Comparison of ENCODE assay signal across 16 cellular contexts in genomic region chr1:180085331-180085730, GRCh38.
DNase-seq lines count a peak whose midpoint lies in the region; ATAC-seq, FAIRE-seq and TF ChIP-seq lines count a peak whose summit lies in the region.
"Had no signal": no experiment of that assay in that cellular context is flagged by ENCODE, and none has a peak within 500 bp of the region (broad histone marks: within the 10 kb centered on the region; RNA-seq: fewer than 3 reads in every experiment).

No MANE protein-coding gene starts in this region.

- H3K27ac ChIP-seq in CD8-positive, alpha-beta T cell (ENCODE audit: low read depth, low read length) = no peak overlapping the region
- H3K27ac ChIP-seq: GM23248 had no signal

- H3K4me1 Mint-ChIP-seq in T-helper 17 cell (peaks cover 3% of the 10 kb centered on the region), naive B cell (peaks cover 0 to 4% (median 0%) of the 10 kb centered on the region in 3 donors)
- peaks cover 6% of the 10 kb centered on the region for H3K4me1 Mint-ChIP-seq in stimulated activated effector memory CD8-positive, alpha-beta T cell treated with anti-CD3 and anti-CD28 coated beads, Interleukin-12 subunit alpha, Interleukin-12 subunit beta, amount 100 ng/mL, for 72 hours
- H3K4me1 Mint-ChIP-seq in CD8-positive, alpha-beta T cell (ENCODE audit: low read depth) = no peaks in the 10 kb centered on the region
- H3K4me1 Mint-ChIP-seq: CD4-positive, CD25-positive, alpha-beta regulatory T cell had no signal

- TF ChIP-seq CTCF in CD8-positive, alpha-beta T cell (IDR thresholded peaks at IDR 0.05) = no peak

- H3K36me3 Mint-ChIP-seq in T-helper 17 cell (ENCODE audit: low read depth) (peaks cover 18% of the 10 kb centered on the region), naive B cell (peaks cover 24 to 37% of the 10 kb centered on the region in 2 donors)
- H3K36me3 Mint-ChIP-seq in stimulated activated effector memory CD8-positive, alpha-beta T cell treated with anti-CD3 and anti-CD28 coated beads, Interleukin-12 subunit alpha, Interleukin-12 subunit beta, amount 100 ng/mL, for 72 hours = peaks cover 90% of the 10 kb centered on the region
- peaks cover 55% of the 10 kb centered on the region for H3K36me3 Mint-ChIP-seq in CD8-positive, alpha-beta T cell

- no peak overlapping the region for H3K4me3 ChIP-seq in CD8-positive, alpha-beta T cell (ENCODE audit: low read depth, low read length)
- H3K4me3 ChIP-seq: GM23248 had no signal

- no peak overlapping the region for H3K4me3 Mint-ChIP-seq in T-helper 17 cell
- no peak overlapping the region for H3K4me3 Mint-ChIP-seq in naive B cell
- no peak overlapping the region for H3K4me3 Mint-ChIP-seq in stimulated activated effector memory CD8-positive, alpha-beta T cell treated with anti-CD3 and anti-CD28 coated beads, Interleukin-12 subunit alpha, Interleukin-12 subunit beta, amount 100 ng/mL, for 72 hours
- H3K4me3 Mint-ChIP-seq in CD8-positive, alpha-beta T cell = no peak overlapping the region
- H3K4me3 Mint-ChIP-seq: CD4-positive, CD25-positive, alpha-beta regulatory T cell; HFFc6 had no signal

- CTCF ChIA-PET in CD8-positive, alpha-beta T cell (lab: Charles Lee) = interaction anchor here (1.4 kb wide), 1 partner anchor 94 kb away, joined by 7 read pairs; no protein-coding TSS in a partner anchor

- peak; percentile 20 for FAIRE-seq in H54 (lab: Jason Lieb, UNC)
- FAIRE-seq: G401.6, GM12891, HepG2 had no signal

- H3K27me3 ChIP-seq in CD8-positive, alpha-beta T cell (ENCODE audit: insufficient read depth, low read length) = no peaks in the 10 kb centered on the region
- H3K27me3 ChIP-seq: BE2C had no signal

- POLR2A ChIA-PET in CD8-positive, alpha-beta T cell (lab: Charles Lee) = no interaction called here

- intact Hi-C loops in CD8-positive, alpha-beta T cell (cut with DNase I, micrococcal nuclease) = loop anchor here in 1 of 2 experiments (5.0 kb wide), 1 partner anchor 92 kb away; no protein-coding TSS in a partner anchor

- H3K27ac Mint-ChIP-seq in T-helper 17 cell (peak overlapping the region; percentile 66), naive B cell (peak overlapping the region in 4 of 6 donors; percentile 1 to 86 (median 46))
- peak overlapping the region; percentile 78 for H3K27ac Mint-ChIP-seq in stimulated activated effector memory CD8-positive, alpha-beta T cell treated with anti-CD3 and anti-CD28 coated beads, Interleukin-12 subunit alpha, Interleukin-12 subunit beta, amount 100 ng/mL, for 72 hours
- H3K27ac Mint-ChIP-seq in CD8-positive, alpha-beta T cell = no peak overlapping the region
- H3K27ac Mint-ChIP-seq: HFFc6 had no signal

- no peak for TF ChIP-seq POLR2A in H54 (IDR thresholded peaks at IDR 0.05; ENCODE audit: low read depth, low read length)

- ATAC-seq in T-helper 17 cell (no peak), naive B cell (ENCODE audit: low read depth in 2 of 2) (no peak)
- peak; percentile 63 for ATAC-seq in stimulated activated effector memory CD8-positive, alpha-beta T cell treated with anti-CD3 and anti-CD28 coated beads, Interleukin-12 subunit alpha, Interleukin-12 subunit beta, amount 100 ng/mL, for 72 hours
- no peak for ATAC-seq in CD8-positive, alpha-beta T cell
- ATAC-seq: HepG2 had no signal

- H3K36me3 ChIP-seq in CD8-positive, alpha-beta T cell (ENCODE audit: insufficient read depth, low read length) = peaks cover 11% of the 10 kb centered on the region

- H3K9me3 Mint-ChIP-seq in naive B cell = no peaks in the 10 kb centered on the region
- H3K9me3 Mint-ChIP-seq in stimulated activated effector memory CD8-positive, alpha-beta T cell treated with anti-CD3 and anti-CD28 coated beads, Interleukin-12 subunit alpha, Interleukin-12 subunit beta, amount 100 ng/mL, for 72 hours = no peaks in the 10 kb centered on the region
- no peaks in the 10 kb centered on the region for H3K9me3 Mint-ChIP-seq in CD8-positive, alpha-beta T cell
- H3K9me3 Mint-ChIP-seq: CD4-positive, CD25-positive, alpha-beta regulatory T cell; HFFc6 had no signal

- H3K4me1 ChIP-seq in CD8-positive, alpha-beta T cell (ENCODE audit: insufficient read depth, low read length) = no peaks in the 10 kb centered on the region
- H3K4me1 ChIP-seq: BE2C, Caco-2 had no signal

- H3K27me3 Mint-ChIP-seq in T-helper 17 cell (no peaks in the 10 kb centered on the region), naive B cell (no peaks in the 10 kb centered on the region)
- no peaks in the 10 kb centered on the region for H3K27me3 Mint-ChIP-seq in CD8-positive, alpha-beta T cell (ENCODE audit: low read depth)
- H3K27me3 Mint-ChIP-seq: CD4-positive, CD25-positive, alpha-beta regulatory T cell had no signal

- no peaks in the 10 kb centered on the region for H3K9me3 ChIP-seq in T-helper 17 cell (ENCODE audit: control insufficient read depth, low read length, poor library complexity, severe bottlenecking)
- no peaks in the 10 kb centered on the region for H3K9me3 ChIP-seq in CD8-positive, alpha-beta T cell (ENCODE audit: low read length)
- H3K9me3 ChIP-seq: BE2C, Caco-2 had no signal

- DNase-seq in H54 (ENCODE audit: insufficient read length, low spot score) (no peak), T-helper 17 cell (no peak), naive B cell (no peak)
- DNase-seq in stimulated activated effector memory CD8-positive, alpha-beta T cell treated with anti-CD3 and anti-CD28 coated beads, Interleukin-12 subunit alpha, Interleukin-12 subunit beta, amount 100 ng/mL, for 72 hours (ENCODE audit: low spot score in 2 of 2) = no peak
- no peak for DNase-seq in CD8-positive, alpha-beta T cell
- DNase-seq in stimulated activated CD4-positive, alpha-beta T cell treated with anti-CD3 and anti-CD28 coated beads, Interleukin-12 subunit alpha, Interleukin-12 subunit beta, amount 100 ng/mL, for 4 hours = no peak
- DNase-seq: BE2C; C1 segment of cervical spinal cord; Caco-2; CD4-positive, CD25-positive, alpha-beta regulatory T cell; GM23248; HCEC 1CT; HFFc6 had no signal
